In genomic region chr18:63087421-63088230, GRCh38 we compare ENCODE assay signal across 22 cellular contexts.
DNase-seq lines count a peak whose midpoint lies in the region; ATAC-seq, FAIRE-seq and TF ChIP-seq lines count a peak whose summit lies in the region.
"Had no signal": no experiment of that assay in that cellular context is flagged by ENCODE, and none has a peak within 500 bp of the region (broad histone marks: within the 10 kb centered on the region; RNA-seq: fewer than 3 reads in every experiment).

No MANE protein-coding gene starts in this region.

- intact Hi-C loops in heart left ventricle (cut with DNase I): no loop called here
- intact Hi-C loops in PC-9 (cut with micrococcal nuclease; ENCODE audit: unreplicated experiment): no loop called here
- intact Hi-C loops in sigmoid colon (cut with DNase I): no loop called here

- H3K9me3 Mint-ChIP-seq in endodermal cell (peaks cover 2% of the 10 kb centered on the region), mesothelial cell of epicardium (no peaks in the 10 kb centered on the region), type B pancreatic cell (no peaks in the 10 kb centered on the region)

- no peak overlapping the region for H3K4me3 Mint-ChIP-seq in endodermal cell
- no peak overlapping the region for H3K4me3 Mint-ChIP-seq in mesothelial cell of epicardium
- H3K4me3 Mint-ChIP-seq in type B pancreatic cell: peak overlapping the region; percentile 13

- BruUV-seq in PC-9 (replicated peaks; lab: Mats Ljungman, UMichigan): no TSS peak

- no peaks in the 10 kb centered on the region for H3K79me2 ChIP-seq in PC-9 (ENCODE audit: low read depth)

- POLR2A ChIA-PET in PC-9 (lab: Charles Lee; ENCODE audit: unreplicated experiment): no interaction called here

- DNase-seq in GM18507 (ENCODE audit: extremely low spot score, insufficient read length, low read depth) (no peak), endodermal cell (no peak), mesothelial cell of epicardium (ENCODE audit: low spot score in 2 of 2, unreplicated experiment in 2 of 2) (no peak), type B pancreatic cell (ENCODE audit: extremely low spot score, unreplicated experiment) (peak; percentile 45), heart left ventricle (no peak), PC-9 (no peak), sigmoid colon (no peak)
- DNase-seq: BE2C; DND-41; KG1; NCI-H1092; NCI-H146; NCI-H2029; NCI-H2227 treated with DMSO at 0.1 percent for 48 hours; NCI-H510A; NK-92 treated with Interleukin-12 subunit alpha and Interleukin-12 subunit beta, amount 100 ng/mL, for 24 hours; Peyer's patch; SJCRH30 had no signal

- no peak overlapping the region for H3K9ac ChIP-seq in endodermal cell (ENCODE audit: extremely low read depth, low read length, poor library complexity, severe bottlenecking)

- no peak for TF ChIP-seq CTCF in endodermal cell (conservative IDR thresholded peaks at IDR 0.05)
- no peak for TF ChIP-seq CTCF in mesothelial cell of epicardium (IDR thresholded peaks at IDR 0.05; ENCODE audit: unreplicated experiment)
- no peak for TF ChIP-seq CTCF in type B pancreatic cell (conservative IDR thresholded peaks at IDR 0.05)
- TF ChIP-seq CTCF in heart left ventricle (IDR thresholded peaks at IDR 0.05): no peak
- TF ChIP-seq CTCF in PC-9 (conservative IDR thresholded peaks at IDR 0.05): no peak
- no peak for TF ChIP-seq CTCF in sigmoid colon (IDR thresholded peaks at IDR 0.05)

- no peak overlapping the region for H3K4me3 ChIP-seq in endodermal cell (ENCODE audit: low read length)
- no peak overlapping the region for H3K4me3 ChIP-seq in heart left ventricle
- no peak overlapping the region for H3K4me3 ChIP-seq in PC-9
- no peak overlapping the region for H3K4me3 ChIP-seq in sigmoid colon
- H3K4me3 ChIP-seq: A549, GM12878, Peyer's patch, SJCRH30 had no signal

- H3K36me3 ChIP-seq in endodermal cell (ENCODE audit: control insufficient read depth, insufficient read depth, low read length): no peaks in the 10 kb centered on the region
- no peaks in the 10 kb centered on the region for H3K36me3 ChIP-seq in heart left ventricle
- H3K36me3 ChIP-seq in PC-9 (ENCODE audit: low read depth): no peaks in the 10 kb centered on the region
- no peaks in the 10 kb centered on the region for H3K36me3 ChIP-seq in sigmoid colon
- H3K36me3 ChIP-seq: BE2C, Peyer's patch, SJCRH30 had no signal

- no peak for TF ChIP-seq EP300 in sigmoid colon (IDR thresholded peaks at IDR 0.05)

- H3K27ac ChIP-seq in endodermal cell (ENCODE audit: low read depth, low read length) (no peak overlapping the region), heart left ventricle (no peak overlapping the region), PC-9 (no peak overlapping the region), sigmoid colon (no peak overlapping the region)
- H3K27ac ChIP-seq: A549, Peyer's patch, SJCRH30 had no signal

- CTCF ChIA-PET in PC-9 (lab: Charles Lee): no interaction called here

- FAIRE-seq in GM18507 (lab: Jason Lieb, UNC): peak; percentile 18
- FAIRE-seq: A549, GM12878, HTR-8/SVneo had no signal

- H3K4me1 ChIP-seq in endodermal cell (ENCODE audit: control insufficient read depth, insufficient read depth, low read length) (peaks cover 9% of the 10 kb centered on the region), heart left ventricle (no peaks in the 10 kb centered on the region), PC-9 (replicated peaks; ENCODE audit: insufficient read depth) (peaks cover 18% of the 10 kb centered on the region), sigmoid colon (peaks cover 0 to 18% (median 16%) of the 10 kb centered on the region in 4 donors)
- H3K4me1 ChIP-seq: A549, Peyer's patch, SJCRH30 had no signal

- no peak overlapping the region for H2AFZ ChIP-seq in PC-9

- H3K9me3 ChIP-seq in endodermal cell (ENCODE audit: control insufficient read depth, low read length) (no peaks in the 10 kb centered on the region), heart left ventricle (no peaks in the 10 kb centered on the region), PC-9 (ENCODE audit: insufficient read depth, low read depth) (no peaks in the 10 kb centered on the region), sigmoid colon (no peaks in the 10 kb centered on the region)
- H3K9me3 ChIP-seq: A549, BE2C, Peyer's patch, SJCRH30 had no signal

- TF ChIP-seq POLR2A in heart left ventricle (IDR thresholded peaks at IDR 0.05) (no peak), sigmoid colon (IDR thresholded peaks at IDR 0.05) (no peak)

- ATAC-seq in heart left ventricle: no peak
- no peak for ATAC-seq in GM19455 (IDR thresholded peaks at IDR 0.05; ENCODE audit: unreplicated experiment)
- ATAC-seq: A549, GM12878 had no signal

- H3K4me1 Mint-ChIP-seq in endodermal cell (peaks cover 7% of the 10 kb centered on the region), mesothelial cell of epicardium (peaks cover 18% of the 10 kb centered on the region), type B pancreatic cell (ENCODE audit: unreplicated experiment) (peaks cover 6% of the 10 kb centered on the region)

- H3K36me3 Mint-ChIP-seq in endodermal cell (ENCODE audit: low read depth) (no peaks in the 10 kb centered on the region), mesothelial cell of epicardium (no peaks in the 10 kb centered on the region), type B pancreatic cell (no peaks in the 10 kb centered on the region)

- H3K27ac Mint-ChIP-seq in endodermal cell: peak overlapping the region; percentile 23
- peak overlapping the region; percentile 59 for H3K27ac Mint-ChIP-seq in mesothelial cell of epicardium
- H3K27ac Mint-ChIP-seq in type B pancreatic cell: peak overlapping the region; percentile 7

- WGBS in endodermal cell (ENCODE audit: insufficient coverage in 1 of 2, insufficient read length in 1 of 2), 2 experiments: 89 to 100% methylated on average over 3 to 7 of the region's 10 CpGs
- WGBS in heart left ventricle, 4 donors: 85 to 95% (median 91%) methylated on average over 10 of the region's 10 CpGs
- 87 to 91% methylated on average over 10 of the region's 10 CpGs for WGBS in sigmoid colon, 2 donors

- H4K20me1 ChIP-seq in PC-9 (ENCODE audit: insufficient read depth): no peaks in the 10 kb centered on the region

- H3K9me2 ChIP-seq in PC-9 (ENCODE audit: insufficient read depth): no peaks in the 10 kb centered on the region

- no peaks in the 10 kb centered on the region for H3K27me3 Mint-ChIP-seq in endodermal cell (ENCODE audit: insufficient read depth)
- no peaks in the 10 kb centered on the region for H3K27me3 Mint-ChIP-seq in mesothelial cell of epicardium (ENCODE audit: low read depth)
- no peaks in the 10 kb centered on the region for H3K27me3 Mint-ChIP-seq in type B pancreatic cell

- no peak overlapping the region for H3K4me2 ChIP-seq in PC-9
- H3K4me2 ChIP-seq: A549 had no signal

- H3K27me3 ChIP-seq in endodermal cell (ENCODE audit: control insufficient read depth, insufficient read depth, low read length, poor library complexity, severe bottlenecking) (no peaks in the 10 kb centered on the region), heart left ventricle (no peaks in the 10 kb centered on the region), PC-9 (ENCODE audit: insufficient read depth, low read depth) (no peaks in the 10 kb centered on the region), sigmoid colon (no peaks in the 10 kb centered on the region)
- H3K27me3 ChIP-seq: BE2C, Peyer's patch, SJCRH30 had no signal

- H3F3A ChIP-seq in PC-9 (ENCODE audit: insufficient read depth, low read depth): no peaks in the 10 kb centered on the region; the same call in none of the 2 replicates

Comparison
In these comparisons a context has a peak if more than half of its experiments do, and no peak if none do; other contexts are left out.
1. H3K27ac Mint-ChIP-seq: peak in every context shown above with its lines; median percentile 59 in mesothelial cell of epicardium; 23 in endodermal cell; 7 in type B pancreatic cell.